ENCODE assay signal across 17 cellular contexts in genomic region chr12:92933606-92934005, GRCh38. TPM values are rescaled to one million over a fixed set of nuclear protein-coding genes. Genes with fewer than 3 reads are reported as not detected.
DNase-seq lines count a peak whose midpoint lies in the region; ATAC-seq, FAIRE-seq and TF ChIP-seq lines count a peak whose summit lies in the region.
"Had no signal": no experiment of that assay in that cellular context is flagged by ENCODE, and none has a peak within 500 bp of the region (broad histone marks: within the 10 kb centered on the region; RNA-seq: fewer than 3 reads in every experiment).

No MANE protein-coding gene starts in this region.

- H3K9me3 ChIP-seq in DND-41 (ENCODE audit: insufficient read depth, low read length, severe bottlenecking) (no peaks in the 10 kb centered on the region), HUES48 (ENCODE audit: control insufficient read depth, insufficient read depth, low read length) (no peaks in the 10 kb centered on the region), H1 (ENCODE audit: insufficient read depth in 2 of 2, low read depth in 1 of 2, low read length in 1 of 2) (no peaks in the 10 kb centered on the region), parathyroid adenoma (ENCODE audit: control insufficient read depth, low read length) (no peaks in the 10 kb centered on the region)
- H3K9me3 ChIP-seq in effector memory CD4-positive, alpha-beta T cell (ENCODE audit: control insufficient read depth, low read length), result no peaks in the 10 kb centered on the region
- H3K9me3 ChIP-seq: BE2C, Peyer's patch had no signal

- no peak overlapping the region for H3K4ac ChIP-seq in H1 (replicated peaks; ENCODE audit: insufficient read length, low read depth, low read length)

- H3K18ac ChIP-seq in H1 (ENCODE audit: extremely low read depth, low read length), result no peak overlapping the region

- POLR2A ChIA-PET in H1 (lab: Charles Lee; ENCODE audit: partially characterized antibody), result no interaction called here

- peak overlapping the region; percentile 77; the same call in 1 of the 2 replicates for H2BK5ac ChIP-seq in H1 (ENCODE audit: low read depth, low read length)

- no peak for TF ChIP-seq POLR2A in H1 (IDR thresholded peaks at IDR 0.05; ENCODE audit: control extremely low read depth in 1 of 2, low read depth in 2 of 2, low read length in 2 of 2)

- H2AFZ ChIP-seq in DND-41 (ENCODE audit: low read depth, low read length) (0 out of 2 replicates have a peak overlapping the region, but pooled peaks have one; percentile 15), H1 (ENCODE audit: low read length) (no peak overlapping the region), parathyroid adenoma (peak overlapping the region; percentile 4)
- H2AFZ ChIP-seq: GM23248 had no signal

- H4K91ac ChIP-seq in H1 (replicated peaks; ENCODE audit: insufficient read length, low read length), result peak overlapping the region; percentile 60

- 0 out of 2 replicates have a peak overlapping the region, but pooled peaks have one; percentile 63 for H2BK20ac ChIP-seq in H1 (ENCODE audit: low read length)

- no peak overlapping the region for H3K4me2 ChIP-seq in DND-41 (ENCODE audit: insufficient read depth, low read length)
- peak overlapping the region; percentile 46 to 63 for H3K4me2 ChIP-seq in H1 (ENCODE audit: insufficient read depth in 1 of 2, low read depth in 2 of 2, low read length in 2 of 2)
- no peak overlapping the region for H3K4me2 ChIP-seq in parathyroid adenoma (ENCODE audit: low read length)

- no peak for TF ChIP-seq EP300 in H1 (IDR thresholded peaks at IDR 0.05; ENCODE audit: borderline replicate concordance in 1 of 2, low read depth in 2 of 2, low read length in 2 of 2)

- peak overlapping the region; percentile 41; the same call in 1 of the 2 replicates for H2BK12ac ChIP-seq in H1 (ENCODE audit: low read depth, low read length)

- H4K20me1 ChIP-seq in DND-41 (ENCODE audit: insufficient read depth, low read length), result no peaks in the 10 kb centered on the region
- H4K20me1 ChIP-seq in H1 (replicated peaks in 1 of 2; ENCODE audit: control insufficient read depth in 1 of 2, insufficient read depth in 2 of 2, low read length in 2 of 2), result no peaks in the 10 kb centered on the region

- H3K4me1 ChIP-seq in DND-41 (ENCODE audit: insufficient read depth, low read length) (peaks cover 12% of the 10 kb centered on the region), HUES48 (ENCODE audit: control insufficient read depth, insufficient read depth, low read length) (peaks cover 30% of the 10 kb centered on the region), H1 (replicated peaks in 1 of 4; ENCODE audit: control insufficient read depth in 3 of 4, insufficient read depth in 4 of 4, low read length in 3 of 4) (peaks cover 0 to 14% (median 1%) of the 10 kb centered on the region in 4 experiments; a peak in 4 of 7 replicates), parathyroid adenoma (peaks cover 5% of the 10 kb centered on the region)
- H3K4me1 ChIP-seq in effector memory CD4-positive, alpha-beta T cell (ENCODE audit: control insufficient read depth, insufficient read depth, low read length, poor library complexity, severe bottlenecking), result no peaks in the 10 kb centered on the region
- H3K4me1 ChIP-seq: BE2C, Peyer's patch had no signal

- H3K23me2 ChIP-seq in H1 (ENCODE audit: low read depth, low read length), result no peaks in the 10 kb centered on the region; the same call in none of the 2 replicates

- no peak overlapping the region for H3K56ac ChIP-seq in H1 (replicated peaks; ENCODE audit: insufficient read length, low read depth, low read length)

- H3K79me2 ChIP-seq in DND-41 (ENCODE audit: insufficient read depth, low read length), result peaks cover 6% of the 10 kb centered on the region
- H3K79me2 ChIP-seq in H1 (ENCODE audit: control insufficient read depth in 1 of 2, insufficient read depth in 2 of 2, low read length in 2 of 2), result no peaks in the 10 kb centered on the region
- H3K79me2 ChIP-seq in parathyroid adenoma, result no peaks in the 10 kb centered on the region

- WGBS in H1 (ENCODE audit: extremely low coverage in 1 of 2, insufficient coverage in 1 of 2, insufficient read length in 1 of 2, insufficient replicate concordance in 2 of 2, low coverage in 1 of 2, low lambda C conversion rate in 2 of 2, missing lambda C conversion rate in 1 of 2), 2 experiments, result 11% methylated on average over 3 of the region's 3 CpGs; no CpG with 5 or more reads in 1 of the 2 experiments

- H2AK5ac ChIP-seq in H1 (ENCODE audit: low read depth, low read length), result no peak overlapping the region

- H2BK15ac ChIP-seq in H1 (ENCODE audit: low read length), result no peak overlapping the region

- no peaks in the 10 kb centered on the region for H3K79me1 ChIP-seq in H1 (ENCODE audit: low read depth, low read length)

- CTCF ChIA-PET in H1 (lab: Charles Lee; ENCODE audit: partially characterized antibody), result interaction anchor here (1.1 kb wide), 1 partner anchor 9 kb away, joined by 3 read pairs; no protein-coding TSS in a partner anchor

- H3K27me3 ChIP-seq in DND-41 (ENCODE audit: insufficient read depth, low read length, poor library complexity) (no peaks in the 10 kb centered on the region), HUES48 (ENCODE audit: control insufficient read depth, insufficient read depth, low read length) (no peaks in the 10 kb centered on the region), H1 (replicated peaks in 1 of 4; ENCODE audit: control insufficient read depth in 3 of 4, extremely low read depth in 1 of 4, insufficient read depth in 3 of 4, low read length in 3 of 4) (no peaks in the 10 kb centered on the region), parathyroid adenoma (ENCODE audit: control insufficient read depth, insufficient read depth, low read length) (no peaks in the 10 kb centered on the region)
- no peaks in the 10 kb centered on the region for H3K27me3 ChIP-seq in effector memory CD4-positive, alpha-beta T cell (replicated peaks; ENCODE audit: control insufficient read depth, insufficient read depth, low read length, poor library complexity, severe bottlenecking)
- H3K27me3 ChIP-seq: BE2C, Peyer's patch had no signal

- no peak for TF ChIP-seq RAD21 in H1 (IDR thresholded peaks at IDR 0.05 in 1 of 2, conservative IDR thresholded peaks at IDR 0.05 in 1 of 2; ENCODE audit: low read depth in 2 of 2, low read length in 2 of 2)

- no peak overlapping the region for H3K14ac ChIP-seq in H1 (ENCODE audit: insufficient read length)

- ATAC-seq in DND-41 (ENCODE audit: insufficient read depth, low read depth) (no peak), HG02588 (IDR thresholded peaks at IDR 0.05; ENCODE audit: unreplicated experiment) (no peak)

- peak; percentile 7 for FAIRE-seq in H1 (lab: Jason Lieb, UNC)
- FAIRE-seq: A204.1, GM12891 had no signal

- H3K36me3 ChIP-seq in DND-41 (ENCODE audit: insufficient read depth, low read length) (no peaks in the 10 kb centered on the region; the same call in 1 of the 2 replicates), HUES48 (ENCODE audit: control insufficient read depth, insufficient read depth, low read length) (no peaks in the 10 kb centered on the region), H1 (ENCODE audit: control insufficient read depth in 2 of 4, insufficient read depth in 4 of 4, low read length in 3 of 4) (no peaks in the 10 kb centered on the region), parathyroid adenoma (ENCODE audit: control insufficient read depth, insufficient read depth, low read length) (no peaks in the 10 kb centered on the region)
- no peaks in the 10 kb centered on the region for H3K36me3 ChIP-seq in effector memory CD4-positive, alpha-beta T cell (ENCODE audit: control insufficient read depth, insufficient read depth, low read length)
- H3K36me3 ChIP-seq: BE2C, Peyer's patch had no signal

- no peak for DNase-seq in DND-41
- DNase-seq in H1 (ENCODE audit: low read depth in 1 of 2, low spot score in 2 of 2), result no peak
- DNase-seq in SIG-M5 (lab: John Stamatoyannopoulos, UW), result no peak
- no peak for DNase-seq in effector memory CD4-positive, alpha-beta T cell
- DNase-seq: BE2C; CD4-positive, CD25-positive, alpha-beta regulatory T cell; COR-L47; DMS153; GM23248; NCI-H1105; Peyer's patch had no signal

- no peak overlapping the region for H3K9ac ChIP-seq in DND-41 (ENCODE audit: low read depth, low read length)
- no peak overlapping the region for H3K9ac ChIP-seq in HUES48 (ENCODE audit: low read depth, low read length)
- no peak overlapping the region for H3K9ac ChIP-seq in H1 (replicated peaks in 1 of 4; ENCODE audit: extremely low read depth in 1 of 4, low read depth in 3 of 4, low read length in 3 of 4)
- H3K9ac ChIP-seq in parathyroid adenoma, result no peak overlapping the region
- H3K9ac ChIP-seq: GM23248 had no signal

- H3K23ac ChIP-seq in H1 (ENCODE audit: insufficient read length), result no peak overlapping the region

- H3K27ac ChIP-seq in DND-41 (ENCODE audit: low read length) (no peak overlapping the region), HUES48 (ENCODE audit: low read depth, low read length) (peak overlapping the region; percentile 38), H1 (ENCODE audit: low read depth, low read length) (no peak overlapping the region), parathyroid adenoma (no peak overlapping the region)
- no peak overlapping the region for H3K27ac ChIP-seq in effector memory CD4-positive, alpha-beta T cell (ENCODE audit: insufficient read depth, low read length, poor library complexity, severe bottlenecking)
- H3K27ac ChIP-seq: GM23248, HL-60, Peyer's patch had no signal

- H4K8ac ChIP-seq in H1 (ENCODE audit: extremely low read depth, insufficient read depth, low read length), result no peak overlapping the region

- TF ChIP-seq CTCF in DND-41 (IDR thresholded peaks at IDR 0.05; ENCODE audit: borderline replicate concordance, extremely low read depth, low read length, poor library complexity, severe bottlenecking) (no peak), H1 (IDR thresholded peaks at IDR 0.05; ENCODE audit: control extremely low read depth in 1 of 3, insufficient read depth in 1 of 3, low read depth in 1 of 3, low read length in 3 of 3) (no peak), parathyroid adenoma (IDR thresholded peaks at IDR 0.05) (no peak)

- H3K4me3 ChIP-seq in DND-41 (ENCODE audit: low read depth in 1 of 2, low read length in 2 of 2) (no peak overlapping the region), HUES48 (ENCODE audit: low read depth, low read length) (no peak overlapping the region), H1 (ENCODE audit: extremely low read depth in 1 of 4, insufficient read depth in 2 of 4, low read depth in 3 of 4, low read length in 4 of 4) (peak overlapping the region in 3 of 4 experiments; percentile 2 to 17 (median 10); a peak in 2 of 8 replicates), parathyroid adenoma (ENCODE audit: low read depth, low read length) (no peak overlapping the region)
- H3K4me3 ChIP-seq in effector memory CD4-positive, alpha-beta T cell (ENCODE audit: insufficient read depth, low read depth, low read length, poor library complexity, severe bottlenecking), result no peak overlapping the region
- H3K4me3 ChIP-seq: GM23248, Peyer's patch had no signal

- no peak overlapping the region for H4K5ac ChIP-seq in H1 (ENCODE audit: insufficient read length, low read depth, low read length)

- no peak overlapping the region for H2BK120ac ChIP-seq in H1 (replicated peaks; ENCODE audit: low read depth, low read length)

RNA-seq across cellular contexts. Expression of gene EEA1, which starts 4.5 kb away (rescaled TPM):
- 16.5 and 18.8 TPM in 2 replicates for total RNA-seq in H1 (2021; fragmentation: NEBNext Ultra II Directional; extraction: Animal tissue kit (Norgen Biotek cat#: 25700))
- 0.50 and 1.0 TPM in 2 replicates for polyA plus RNA-seq in H1 (2011; rRNA removed)
- 1.6 TPM for polyA plus RNA-seq in H1 (2011; cell fraction: cytosol; rRNA removed)
- 1.4 TPM for polyA plus RNA-seq in H1 (2011; cell fraction: nucleus; rRNA removed)
- polyA plus RNA-seq in H1 (2012, experiment 1 of 2), result 3.4 to 8.7 TPM (median 4.2 TPM) in 4 replicates
- 0.20 TPM for polyA plus RNA-seq in H1 (2012, experiment 2 of 2)
- 11.8 TPM for polyA plus RNA-seq in H1 (2013, experiment 1 of 2)
- polyA plus RNA-seq in H1 (2013, experiment 2 of 2), result 12.6 TPM
- 1.5 and 5.1 TPM in 2 replicates for polyA minus RNA-seq in H1 (2011; rRNA and poly(A)+ RNA removed)
- 6.6 TPM for polyA minus RNA-seq in H1 (2011; cell fraction: cytosol; rRNA and poly(A)+ RNA removed)
- polyA minus RNA-seq in H1 (2011; cell fraction: nucleus; rRNA and poly(A)+ RNA removed), result 13.9 TPM

Comparison
In these comparisons a context has a peak if more than half of its experiments do, and no peak if none do; other contexts are left out.
1. H3K4me2 ChIP-seq: peak in H1 (2 of 2); none in DND-41 (single experiment) and parathyroid adenoma (single experiment).
2. H3K4me3 ChIP-seq: peak in H1 (3 of 4); none in DND-41 (0 of 2), HUES48 (single experiment), parathyroid adenoma (single experiment) and effector memory CD4-positive, alpha-beta T cell (single experiment).